ENCODE assay signal across 1 cellular context in genomic region chr3:126100216-126100615, GRCh38.
TF ChIP-seq lines count a peak whose summit lies in the region.

No MANE protein-coding gene starts in this region.

TF ChIP-seq in IMR-90, 13 proteins besides CTCF, POLR2A, EP300 and RAD21 (continued from another document):
- TF ChIP-seq, protein P1, sequence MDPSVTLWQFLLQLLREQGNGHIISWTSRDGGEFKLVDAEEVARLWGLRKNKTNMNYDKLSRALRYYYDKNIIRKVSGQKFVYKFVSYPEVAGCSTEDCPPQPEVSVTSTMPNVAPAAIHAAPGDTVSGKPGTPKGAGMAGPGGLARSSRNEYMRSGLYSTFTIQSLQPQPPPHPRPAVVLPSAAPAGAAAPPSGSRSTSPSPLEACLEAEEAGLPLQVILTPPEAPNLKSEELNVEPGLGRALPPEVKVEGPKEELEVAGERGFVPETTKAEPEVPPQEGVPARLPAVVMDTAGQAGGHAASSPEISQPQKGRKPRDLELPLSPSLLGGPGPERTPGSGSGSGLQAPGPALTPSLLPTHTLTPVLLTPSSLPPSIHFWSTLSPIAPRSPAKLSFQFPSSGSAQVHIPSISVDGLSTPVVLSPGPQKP (IDR thresholded peaks at IDR 0.05; ENCODE audit: borderline replicate concordance, low read depth, low read length): no peak
- TF ChIP-seq BHLHE40 (IDR thresholded peaks at IDR 0.05; ENCODE audit: low read depth, low read length) (no peak), RFX5 (IDR thresholded peaks at IDR 0.05; ENCODE audit: low read depth, low read length) (no peak), MAFK (IDR thresholded peaks at IDR 0.05; ENCODE audit: low read depth, low read length) (no peak), NFE2L2 (IDR thresholded peaks at IDR 0.05; ENCODE audit: low read depth, low read length) (no peak), CHD1 (IDR thresholded peaks at IDR 0.05; ENCODE audit: low read depth, low read length) (no peak), MAZ (IDR thresholded peaks at IDR 0.05; ENCODE audit: borderline replicate concordance, low read depth, low read length) (no peak)
